24 cellular contexts compared by ENCODE assay signal in the genomic region with DNA sequence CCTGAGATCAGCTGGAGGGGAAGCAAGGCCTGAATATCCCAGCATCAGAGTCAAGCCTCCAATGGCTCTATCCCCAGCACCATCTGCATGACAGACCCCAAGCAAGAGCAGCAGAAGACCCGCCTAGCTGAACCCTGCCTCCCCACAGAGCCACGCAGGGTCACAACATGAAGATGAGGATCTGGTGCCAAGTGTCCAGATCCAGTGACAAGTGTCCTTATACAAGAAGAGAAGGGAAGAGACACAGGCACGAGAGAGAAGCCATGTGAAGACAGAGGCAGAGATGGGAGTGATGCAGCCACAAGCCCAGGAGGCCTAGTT. TPM values are rescaled to one million over a fixed set of nuclear protein-coding genes. Genes with fewer than 3 reads are reported as not detected.
DNase-seq lines count a peak whose midpoint lies in the region; ATAC-seq and TF ChIP-seq lines count a peak whose summit lies in the region.
"Had no signal": no experiment of that assay in that cellular context is flagged by ENCODE, and none has a peak within 500 bp of the region (broad histone marks: within the 10 kb centered on the region; RNA-seq: fewer than 3 reads in every experiment).

No MANE protein-coding gene starts in this region.

- peaks cover 56% of the 10 kb centered on the region for H3K4me1 Mint-ChIP-seq in activated B cell treated with CpG ODN at 0.5 μM for 24 hours

- H3K27ac ChIP-seq in substantia nigra (ENCODE audit: low read depth, low read length, poor library complexity, severe bottlenecking) (peak overlapping the region; percentile 88), RWPE1 (no peak overlapping the region)
- H3K27ac ChIP-seq: HL-60, SK-N-MC had no signal

- ATAC-seq in activated B cell treated with CpG ODN at 0.5 μM for 24 hours (ENCODE audit: low read depth): no peak
- ATAC-seq in GM21619 (IDR thresholded peaks at IDR 0.05; ENCODE audit: unreplicated experiment): no peak
- ATAC-seq: GM23338 had no signal

- no peaks in the 10 kb centered on the region for H3K27me3 Mint-ChIP-seq in activated B cell treated with CpG ODN at 0.5 μM for 24 hours

- H3K36me3 Mint-ChIP-seq in activated B cell treated with CpG ODN at 0.5 μM for 24 hours (ENCODE audit: low read depth): peaks cover 90% of the 10 kb centered on the region

- POLR2A ChIA-PET in activated B cell treated with CpG ODN at 0.5 μM for 24 hours (lab: Charles Lee): interaction anchor here (0.9 kb wide), 1 partner anchor 33 kb away, joined by 9 read pairs; no protein-coding TSS in a partner anchor
- POLR2A ChIA-PET in RWPE1 (lab: Yijun Ruan, JAX; ENCODE audit: low non-redundant PET): no interaction called here

- TF ChIP-seq CTCF in activated B cell treated with CpG ODN at 0.5 μM for 24 hours (IDR thresholded peaks at IDR 0.05): no peak
- TF ChIP-seq CTCF in RWPE1 (conservative IDR thresholded peaks at IDR 0.05; ENCODE audit: low read depth): no peak

- CTCF ChIA-PET in activated B cell treated with CpG ODN at 0.5 μM for 24 hours (lab: Charles Lee) (no interaction called here), RWPE1 (lab: Yijun Ruan, JAX) (no interaction called here)

- peak; percentile 44 for DNase-seq in activated CD8-positive, alpha-beta memory T cell treated with anti-CD3 and anti-CD28 coated beads for 24 hours
- no peak for DNase-seq in activated CD8-positive, alpha-beta memory T cell treated with anti-CD3 and anti-CD28 coated beads, Interleukin-2, amount 50 U/mL, for 4 hours
- no peak for DNase-seq in activated B cell treated with CpG ODN at 0.5 μM for 24 hours
- peak; percentile 41 for DNase-seq in mesenteric fat pad (ENCODE audit: low spot score)
- no peak for DNase-seq in substantia nigra (lab: John Stamatoyannopoulos, UW)
- no peak for DNase-seq in GF-D8 (lab: John Stamatoyannopoulos, UW)
- no peak for DNase-seq in RWPE1 (ENCODE audit: low spot score)
- DNase-seq: 8988T, AML-193, DMS53, EL, KBM-7, MM.1S, NCI-H1048, NCI-H1417 treated with DMSO at 0.1 percent for 48 hours, NCI-H187, NCI-H446 treated with DMSO at 0.1 percent for 48 hours, NCI-H526 treated with DMSO at 0.1 percent for 48 hours, OCI-M1 had no signal

- no peak overlapping the region for H3K4me3 Mint-ChIP-seq in activated B cell treated with CpG ODN at 0.5 μM for 24 hours
- H3K4me3 Mint-ChIP-seq: GM23338 had no signal

- intact Hi-C loops in activated B cell treated with CpG ODN at 0.5 μM for 24 hours (cut with micrococcal nuclease): no loop called here

- peaks cover 4% of the 10 kb centered on the region for H3K9me3 Mint-ChIP-seq in activated B cell treated with CpG ODN at 0.5 μM for 24 hours

- H3K27ac Mint-ChIP-seq in activated B cell treated with CpG ODN at 0.5 μM for 24 hours: peak overlapping the region; percentile 56
- H3K27ac Mint-ChIP-seq: GM23338 had no signal

RNA-seq across cellular contexts. Expression of a gene that starts 28.9 kb away (rescaled TPM):
- 316 and 342 TPM in 2 replicates for total RNA-seq in activated B cell treated with CpG ODN at 0.5 μM for 24 hours
- not detected for total RNA-seq in mesenteric fat pad
- total RNA-seq: GM23338, HT-29 had no signal

Comparison
In these comparisons a context has a peak if more than half of its experiments do, and no peak if none do; other contexts are left out.
1. DNase-seq: peak in activated CD8-positive, alpha-beta memory T cell treated with anti-CD3 and anti-CD28 coated beads for 24 hours (single experiment) and mesenteric fat pad (single experiment); none in activated CD8-positive, alpha-beta memory T cell treated with anti-CD3 and anti-CD28 coated beads, Interleukin-2, amount 50 U/mL, for 4 hours (single experiment), activated B cell treated with CpG ODN at 0.5 μM for 24 hours (single experiment), substantia nigra (0 of 49), GF-D8 (single experiment) and RWPE1 (single experiment).
2. RNA of a gene that starts 28.9 kb away (total RNA-seq): 316 to 342 TPM in activated B cell treated with CpG ODN at 0.5 μM for 24 hours; not detected in mesenteric fat pad (single experiment); every median in the first group is over 100 times any median in the second.